Comparison of ENCODE assay signal across 8 cellular contexts in the genomic region with DNA sequence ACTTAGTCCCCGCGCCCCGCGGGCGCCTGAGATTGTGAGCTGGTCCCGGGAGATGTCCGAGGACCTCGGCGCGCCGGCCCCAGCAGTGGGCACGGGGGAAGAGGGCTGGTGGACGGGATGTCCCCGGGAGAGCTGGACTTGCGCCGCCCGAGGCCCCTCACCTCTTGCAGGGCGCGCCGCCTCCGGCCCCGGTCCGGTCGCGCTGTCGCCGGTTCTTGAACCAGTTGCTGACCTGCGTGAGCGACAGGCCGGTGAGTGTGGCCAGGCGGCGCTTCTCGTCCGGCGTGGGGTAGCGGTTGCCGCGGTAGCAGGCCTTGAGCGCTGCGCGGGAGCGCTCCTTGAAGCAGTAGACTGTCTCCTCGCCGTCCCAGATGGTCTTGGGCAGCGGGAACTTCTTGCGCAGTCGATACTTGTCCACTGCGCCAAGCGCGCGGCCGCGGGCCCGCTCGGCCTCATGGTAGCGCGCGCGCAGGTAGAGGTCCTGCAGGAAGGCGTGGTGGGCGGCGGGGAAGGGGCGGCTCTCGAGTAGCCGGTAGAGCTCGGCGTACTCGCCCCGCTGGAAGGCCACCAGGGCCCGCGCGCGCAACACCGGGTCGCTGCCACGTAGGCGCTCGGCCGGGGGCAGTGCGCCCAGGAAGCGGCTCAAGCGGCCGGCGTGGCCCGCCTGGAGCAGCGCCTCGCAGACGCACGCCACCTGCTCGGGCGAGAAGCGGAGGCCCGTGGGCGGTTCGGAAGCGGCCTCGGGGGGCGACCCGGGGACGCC. TPM values are rescaled to one million over a fixed set of nuclear protein-coding genes. Genes with fewer than 3 reads are reported as not detected.
DNase-seq lines count a peak whose midpoint lies in the region; ATAC-seq and TF ChIP-seq lines count a peak whose summit lies in the region.

No MANE protein-coding gene starts in this region.

- intact Hi-C loops in tibial artery (cut with DNase I; ENCODE audit: low total_unique reads): loop anchor here (10.0 kb wide), 1 partner anchor 53 kb away; no protein-coding TSS in a partner anchor

- in situ Hi-C loops in SK-MEL-5 (cut with HindIII; ENCODE audit: low pct_unique_long_range_greater_than_20kb, low sequenced_read_pairs): no loop called here

- no peak for TF ChIP-seq CTCF in tibial artery (IDR thresholded peaks at IDR 0.05)

- H3K4me1 ChIP-seq in BLaER1: peaks cover 63% of the 10 kb centered on the region
- H3K4me1 ChIP-seq in duodenal mucosa (ENCODE audit: control insufficient read depth in 1 of 2, insufficient read depth in 2 of 2, low read length in 2 of 2): peaks cover 13 to 26% of the 10 kb centered on the region in 2 donors
- peaks cover 0 to 53% (median 45%) of the 10 kb centered on the region in 4 donors for H3K4me1 ChIP-seq in tibial artery

- no peaks in the 10 kb centered on the region for H3K36me3 ChIP-seq in BLaER1
- H3K36me3 ChIP-seq in duodenal mucosa (ENCODE audit: control insufficient read depth in 1 of 2, insufficient read depth in 2 of 2, low read length in 2 of 2): no peaks in the 10 kb centered on the region
- H3K36me3 ChIP-seq in tibial artery: peaks cover 7 to 33% (median 8%) of the 10 kb centered on the region in 3 donors

- H3K9ac ChIP-seq in BLaER1 (peak overlapping the region; percentile 82), duodenal mucosa (ENCODE audit: low read depth in 1 of 2, low read length in 2 of 2) (peak overlapping the region; percentile 65 to 82)

- DNase-seq in SK-MEL-5 (ENCODE audit: low read depth, low spot score) (peak; percentile 39), medulla oblongata (ENCODE audit: extremely low spot score) (peak; percentile 26), tibial artery (peak; percentile 73 to 88), NCI-H1092 treated with DMSO at 0.1 percent for 48 hours (lab: John Stamatoyannopoulos, UW) (no peak)

- ATAC-seq in GM18498 (IDR thresholded peaks at IDR 0.05; ENCODE audit: unreplicated experiment): no peak

- peak; percentile 18 for TF ChIP-seq POLR2A in GM19193 (IDR thresholded peaks at IDR 0.05; ENCODE audit: extremely low read depth, insufficient read depth, insufficient read length)

- H3K4me3 ChIP-seq in BLaER1: peak overlapping the region; percentile 85
- H3K4me3 ChIP-seq in duodenal mucosa (ENCODE audit: low read depth in 1 of 2, low read length in 2 of 2): peak overlapping the region; percentile 71 to 92
- H3K4me3 ChIP-seq in tibial artery: peak overlapping the region; percentile 88 to 93

- H3K9me3 ChIP-seq in BLaER1 (no peaks in the 10 kb centered on the region), duodenal mucosa (ENCODE audit: control insufficient read depth in 1 of 2, low read length in 2 of 2) (no peaks in the 10 kb centered on the region), tibial artery (no peaks in the 10 kb centered on the region)

- H3K27me3 ChIP-seq in BLaER1 (peaks cover 19% of the 10 kb centered on the region), duodenal mucosa (ENCODE audit: control insufficient read depth in 1 of 2, insufficient read depth in 2 of 2, low read length in 2 of 2) (no peaks in the 10 kb centered on the region), tibial artery (no peaks in the 10 kb centered on the region)

- peaks cover 21% of the 10 kb centered on the region for H4K20me1 ChIP-seq in BLaER1

- H3K4me2 ChIP-seq in BLaER1: peak overlapping the region; percentile 98

- H3K27ac ChIP-seq in BLaER1 (peak overlapping the region; percentile 78), duodenal mucosa (ENCODE audit: low read depth, low read length) (peak overlapping the region; percentile 90), tibial artery (peak overlapping the region; percentile 98 to 99)

RNA-seq across cellular contexts. Expression of a gene that starts 1.0 kb away (rescaled TPM):
- 7.0 and 7.9 TPM in 2 replicates for total RNA-seq in SK-MEL-5 (2014; rRNA removed; shearing (Covaris generic))
- 24.7 and 24.9 TPM in 2 replicates for polyA plus RNA-seq in SK-MEL-5 (2015; cell fraction: cytosol; rRNA removed)
- 20.4 and 38.8 TPM in 2 replicates for polyA plus RNA-seq in SK-MEL-5 (2015; cell fraction: nucleus; rRNA removed)

RNA-seq across cellular contexts. Expression of a gene that starts 14.2 kb away (rescaled TPM):
- 3.1 and 5.1 TPM in 2 replicates for total RNA-seq in SK-MEL-5 (2014; rRNA removed; shearing (Covaris generic))
- 12.3 and 18.7 TPM in 2 replicates for polyA plus RNA-seq in SK-MEL-5 (2015; cell fraction: cytosol; rRNA removed)
- 96.4 and 111 TPM in 2 replicates for polyA plus RNA-seq in SK-MEL-5 (2015; cell fraction: nucleus; rRNA removed)

RNA-seq across cellular contexts. Expression of a gene that starts 24.6 kb away (rescaled TPM):
- 24.3 and 26.7 TPM in 2 replicates for total RNA-seq in SK-MEL-5 (2014; rRNA removed; shearing (Covaris generic))
- 36.6 and 52.2 TPM in 2 replicates for polyA plus RNA-seq in SK-MEL-5 (2015; cell fraction: cytosol; rRNA removed)
- 53.8 and 61.7 TPM in 2 replicates for polyA plus RNA-seq in SK-MEL-5 (2015; cell fraction: nucleus; rRNA removed)

RNA-seq across cellular contexts. Expression of a gene that starts 34.8 kb away (rescaled TPM):
- total RNA-seq in SK-MEL-5 (2014; rRNA removed; shearing (Covaris generic)): 0.37 and 0.45 TPM in 2 replicates
- polyA plus RNA-seq in SK-MEL-5 (2015; cell fraction: cytosol; rRNA removed): 1.5 and 1.9 TPM in 2 replicates
- 0.72 and 0.89 TPM in 2 replicates for polyA plus RNA-seq in SK-MEL-5 (2015; cell fraction: nucleus; rRNA removed)

RNA-seq across cellular contexts. Expression of a gene that starts 37.4 kb away (rescaled TPM):
- total RNA-seq in SK-MEL-5 (2014; rRNA removed; shearing (Covaris generic)): 7.0 and 7.2 TPM in 2 replicates
- polyA plus RNA-seq in SK-MEL-5 (2015; cell fraction: cytosol; rRNA removed): 16.3 and 17.0 TPM in 2 replicates
- polyA plus RNA-seq in SK-MEL-5 (2015; cell fraction: nucleus; rRNA removed): 31.5 and 48.8 TPM in 2 replicates
